In genomic region chr2:45643095-45643494, GRCh38 we compare ENCODE assay signal across 8 cellular contexts. TPM values are rescaled to one million over a fixed set of nuclear protein-coding genes. Genes with fewer than 3 reads are reported as not detected.
DNase-seq lines count a peak whose midpoint lies in the region; ATAC-seq and TF ChIP-seq lines count a peak whose summit lies in the region.

No MANE protein-coding gene starts in this region.

- BruUV-seq in A673 (replicated peaks; lab: Mats Ljungman, UMichigan): no TSS peak

- WGBS in body of pancreas, 2 donors: 21 to 29% methylated on average over 11 of the region's 11 CpGs

- peak; percentile 38 for ATAC-seq in body of pancreas
- ATAC-seq in GM21515 (IDR thresholded peaks at IDR 0.05; ENCODE audit: unreplicated experiment): no peak

- H3K9me3 Mint-ChIP-seq in HFFc6: no peaks in the 10 kb centered on the region

- H3K4me3 ChIP-seq in A673 (ENCODE audit: low read depth, low read length, poor library complexity, severe bottlenecking) (peak overlapping the region; percentile 55), body of pancreas (no peak overlapping the region)

- peaks cover 15% of the 10 kb centered on the region for H3K4me1 Mint-ChIP-seq in HFFc6 (ENCODE audit: low read depth)

- POLR2A ChIA-PET in A673 (lab: Charles Lee; ENCODE audit: low non-redundant PET): no interaction called here

- H3K4me1 ChIP-seq in A673 (ENCODE audit: insufficient read depth, low read length, poor library complexity, severe bottlenecking) (no peaks in the 10 kb centered on the region), body of pancreas (peaks cover 14% of the 10 kb centered on the region)

- no peak for TF ChIP-seq POLR2A in body of pancreas (IDR thresholded peaks at IDR 0.05)

- H3K9me3 ChIP-seq in A673 (ENCODE audit: low read depth, low read length, poor library complexity, severe bottlenecking): no peaks in the 10 kb centered on the region
- H3K9me3 ChIP-seq in body of pancreas: no peaks in the 10 kb centered on the region

- TF ChIP-seq CTCF in A673 (conservative IDR thresholded peaks at IDR 0.05; ENCODE audit: low read depth, low read length): no peak
- no peak for TF ChIP-seq CTCF in HFFc6 (IDR thresholded peaks at IDR 0.05)
- TF ChIP-seq CTCF in body of pancreas (IDR thresholded peaks at IDR 0.05): no peak
- no peak for TF ChIP-seq CTCF in GM20000 (IDR thresholded peaks at IDR 0.05; ENCODE audit: extremely low read depth, missing control alignments)

- no peak for DNase-seq in A673 (ENCODE audit: low spot score)
- no peak for DNase-seq in HFFc6
- peak in 1 of 4 donors; percentile 19 for DNase-seq in body of pancreas
- DNase-seq in lung microvascular endothelial cell (ENCODE audit: low read depth in 2 of 2): peak; percentile 14 to 16
- no peak for DNase-seq in NCI-H187 (lab: John Stamatoyannopoulos, UW)
- DNase-seq in SHP77 (lab: John Stamatoyannopoulos, UW): no peak
- no peak for DNase-seq in GM20000 (ENCODE audit: low spot score)

- H3K36me3 Mint-ChIP-seq in HFFc6 (ENCODE audit: low read depth): no peaks in the 10 kb centered on the region

- no peak overlapping the region for H3K27ac ChIP-seq in A673 (ENCODE audit: low read depth, low read length, poor library complexity, severe bottlenecking)
- no peak overlapping the region for H3K27ac ChIP-seq in body of pancreas

- no peak overlapping the region for H3K27ac Mint-ChIP-seq in HFFc6

- H3K4me3 Mint-ChIP-seq in HFFc6: peak overlapping the region; percentile 85

- CTCF ChIA-PET in A673 (lab: Charles Lee): interaction anchor here (0.6 kb wide), 1 partner anchor 136 kb away, joined by 3 read pairs; no protein-coding TSS in a partner anchor

- intact Hi-C loops in A673 (cut with micrococcal nuclease; ENCODE audit: unreplicated experiment) (loop anchor here (1.0 to 5.0 kb wide), 2 partner anchors 135 to 724 kb away; no protein-coding TSS in a partner anchor), body of pancreas (cut with DNase I) (loop anchor here (5.0 kb wide), 2 partner anchors 134 to 294 kb away; no protein-coding TSS in a partner anchor)

- H3K27me3 ChIP-seq in A673 (replicated peaks; ENCODE audit: insufficient read depth, low read depth, low read length, poor library complexity) (peaks cover 20% of the 10 kb centered on the region), body of pancreas (no peaks in the 10 kb centered on the region)

- peaks cover 16% of the 10 kb centered on the region for H3K27me3 Mint-ChIP-seq in HFFc6 (ENCODE audit: insufficient read depth)

- H3K36me3 ChIP-seq in A673 (ENCODE audit: insufficient read depth, low read length, poor library complexity, severe bottlenecking) (no peaks in the 10 kb centered on the region), body of pancreas (replicated peaks in 1 of 2; ENCODE audit: insufficient read depth in 1 of 2, low read depth in 2 of 2) (no peaks in the 10 kb centered on the region)

RNA-seq across cellular contexts. Expression of gene PRKCE, which starts 8.4 kb away (rescaled TPM):
- total RNA-seq in A673 (2021) (1.7 and 2.4 TPM in 2 replicates), body of pancreas (10 to 100 TPM in 1 of 2 donors, 1 to 10 TPM in 1; 7.3 to 20.8 TPM), lung microvascular endothelial cell (23.6 and 31.8 TPM in 2 replicates)
- total RNA-seq in HFFc6 (2021; fragmentation: NEBNext Ultra II Directional; extraction: Animal tissue kit (Norgen Biotek cat#: 25700)): 10 to 100 TPM; 10.8 to 13.7 (median 12.0) TPM

RNA-seq across cellular contexts. Expression of gene SRBD1, which starts 32.0 kb away (rescaled TPM):
- total RNA-seq in A673 (2021): 16.7 and 21.9 TPM in 2 replicates
- 10 to 100 TPM in 5 of 6 experiments, 1 to 10 TPM in 1; 9.5 to 13.6 (median 12.4) TPM for total RNA-seq in HFFc6 (2021; fragmentation: NEBNext Ultra II Directional; extraction: Animal tissue kit (Norgen Biotek cat#: 25700))
- 10 to 100 TPM; 14.8 to 21.4 TPM for total RNA-seq in body of pancreas
- 13.3 and 16.5 TPM in 2 replicates for total RNA-seq in lung microvascular endothelial cell

Comparison
In these comparisons a context has a peak if more than half of its experiments do, and no peak if none do; other contexts are left out.
1. DNase-seq: peak in lung microvascular endothelial cell (2 of 2); none in A673 (single experiment), HFFc6 (single experiment), NCI-H187 (0 of 2), SHP77 (0 of 2) and GM20000 (single experiment).